In genomic region chr11:9600651-9601040, GRCh38 we compare ENCODE assay signal across 1 cellular context.
TF ChIP-seq lines count a peak whose summit lies in the region.

No MANE protein-coding gene starts in this region.

TF ChIP-seq in HepG2, 621 proteins besides CTCF, POLR2A, EP300 and RAD21 (continued from another document):
- no peak for TF ChIP-seq FOXK1 (CRISPR knock-in tag; IDR thresholded peaks at IDR 0.05; ENCODE audit: borderline replicate concordance, low read depth)
- TF ChIP-seq, protein P1, sequence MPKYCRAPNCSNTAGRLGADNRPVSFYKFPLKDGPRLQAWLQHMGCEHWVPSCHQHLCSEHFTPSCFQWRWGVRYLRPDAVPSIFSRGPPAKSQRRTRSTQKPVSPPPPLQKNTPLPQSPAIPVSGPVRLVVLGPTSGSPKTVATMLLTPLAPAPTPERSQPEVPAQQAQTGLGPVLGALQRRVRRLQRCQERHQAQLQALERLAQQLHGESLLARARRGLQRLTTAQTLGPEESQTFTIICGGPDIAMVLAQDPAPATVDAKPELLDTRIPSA (CRISPR knock-in tag; IDR thresholded peaks at IDR 0.05; ENCODE audit: borderline replicate concordance): no peak
- TF ChIP-seq TGIF2 (CRISPR knock-in tag; IDR thresholded peaks at IDR 0.05): no peak
- no peak for TF ChIP-seq DNMT3B (CRISPR knock-in tag; conservative IDR thresholded peaks at IDR 0.05)
- TF ChIP-seq MTA1 (CRISPR knock-in tag; IDR thresholded peaks at IDR 0.05; ENCODE audit: borderline replicate concordance): no peak
